Comparison of ENCODE assay signal across 29 cellular contexts in genomic region chr13:113537909-113538688, GRCh38. TPM values are rescaled to one million over a fixed set of nuclear protein-coding genes. Genes with fewer than 3 reads are reported as not detected.
DNase-seq lines count a peak whose midpoint lies in the region; ATAC-seq and TF ChIP-seq lines count a peak whose summit lies in the region.
"Had no signal": no experiment of that assay in that cellular context is flagged by ENCODE, and none has a peak within 500 bp of the region (broad histone marks: within the 10 kb centered on the region; RNA-seq: fewer than 3 reads in every experiment).

No MANE protein-coding gene starts in this region.

- peak overlapping the region in 2 of 3 donors; percentile 53 to 62 for H3K27ac Mint-ChIP-seq in CD4-positive, CD25-positive, alpha-beta regulatory T cell
- H3K27ac Mint-ChIP-seq: activated naive CD8-positive, alpha-beta T cell treated with anti-CD3 and anti-CD28 coated beads, Interleukin-2, amount 50 U/mL, for 24 hours; activated T-cell treated with anti-CD3 and anti-CD28 coated beads, Interleukin-2, amount 50 U/mL, for 72 hours; stimulated activated effector memory CD8-positive, alpha-beta T cell treated with anti-CD3 and anti-CD28 coated beads, Interleukin-12 subunit alpha, Interleukin-12 subunit beta, amount 100 ng/mL, for 72 hours had no signal

- peaks cover 0 to 2% (median 0%) of the 10 kb centered on the region in 4 donors for H3K4me1 Mint-ChIP-seq in CD4-positive, CD25-positive, alpha-beta regulatory T cell
- H3K4me1 Mint-ChIP-seq: activated naive CD8-positive, alpha-beta T cell treated with anti-CD3 and anti-CD28 coated beads, Interleukin-2, amount 50 U/mL, for 24 hours; stimulated activated effector memory CD8-positive, alpha-beta T cell treated with anti-CD3 and anti-CD28 coated beads, Interleukin-12 subunit alpha, Interleukin-12 subunit beta, amount 100 ng/mL, for 72 hours had no signal

- H3K36me3 ChIP-seq in CD4-positive, CD25-positive, alpha-beta regulatory T cell (ENCODE audit: control insufficient read depth, insufficient read depth, low read length) = peaks cover 16% of the 10 kb centered on the region
- peaks cover 40% of the 10 kb centered on the region for H3K36me3 ChIP-seq in RWPE2 (ENCODE audit: low read depth)

- no peak for ATAC-seq in CD4-positive, CD25-positive, alpha-beta regulatory T cell (ENCODE audit: low read depth in 2 of 2)
- ATAC-seq in RWPE2 (ENCODE audit: low read depth) = no peak; the same call in 2 of the 3 replicates
- ATAC-seq in sciatic nerve = no peak
- ATAC-seq in GM19324 (IDR thresholded peaks at IDR 0.05; ENCODE audit: low FRiP score, unreplicated experiment) = no peak
- ATAC-seq: activated CD4-positive, CD25-positive, alpha-beta regulatory T cell treated with anti-CD3 and anti-CD28 coated beads, Interleukin-2, amount 50 U/mL, for 24 hours; activated naive CD8-positive, alpha-beta T cell treated with anti-CD3 and anti-CD28 coated beads, Interleukin-2, amount 50 U/mL, for 24 hours; activated T-cell treated with anti-CD3 and anti-CD28 coated beads, Interleukin-2, amount 50 U/mL, for 72 hours; esophagus mucosa; naive thymus-derived CD4-positive, alpha-beta T cell; psoas muscle; stimulated activated effector memory CD8-positive, alpha-beta T cell treated with anti-CD3 and anti-CD28 coated beads, Interleukin-12 subunit alpha, Interleukin-12 subunit beta, amount 100 ng/mL, for 72 hours had no signal

- H3K4me3 ChIP-seq in CD4-positive, CD25-positive, alpha-beta regulatory T cell (ENCODE audit: low read depth, low read length) = no peak overlapping the region
- no peak overlapping the region for H3K4me3 ChIP-seq in RWPE2 (ENCODE audit: severe bottlenecking)
- H3K4me3 ChIP-seq: HAP-1, left ventricle myocardium inferior, psoas muscle had no signal

- no peaks in the 10 kb centered on the region for H3K27me3 ChIP-seq in CD4-positive, CD25-positive, alpha-beta regulatory T cell (ENCODE audit: control insufficient read depth, insufficient read depth, low read length)
- H3K27me3 ChIP-seq in RWPE2 (ENCODE audit: insufficient read depth, poor library complexity, severe bottlenecking) = no peaks in the 10 kb centered on the region

- H3K27me3 Mint-ChIP-seq in CD4-positive, CD25-positive, alpha-beta regulatory T cell = no peaks in the 10 kb centered on the region
- H3K27me3 Mint-ChIP-seq: activated naive CD8-positive, alpha-beta T cell treated with anti-CD3 and anti-CD28 coated beads, Interleukin-2, amount 50 U/mL, for 24 hours; CD8-positive, alpha-beta memory T cell; naive thymus-derived CD4-positive, alpha-beta T cell had no signal

- peaks cover 0 to 6% (median 0%) of the 10 kb centered on the region in 7 donors for H3K9me3 Mint-ChIP-seq in CD4-positive, CD25-positive, alpha-beta regulatory T cell
- H3K9me3 Mint-ChIP-seq: activated naive CD8-positive, alpha-beta T cell treated with anti-CD3 and anti-CD28 coated beads, Interleukin-2, amount 50 U/mL, for 24 hours; stimulated activated effector memory CD8-positive, alpha-beta T cell treated with anti-CD3 and anti-CD28 coated beads, Interleukin-12 subunit alpha, Interleukin-12 subunit beta, amount 100 ng/mL, for 72 hours had no signal

- H3K4me1 ChIP-seq in CD4-positive, CD25-positive, alpha-beta regulatory T cell (ENCODE audit: control insufficient read depth, insufficient read depth, low read length, poor library complexity, severe bottlenecking) = no peaks in the 10 kb centered on the region
- H3K4me1 ChIP-seq in RWPE2 (ENCODE audit: insufficient read depth, poor library complexity, severe bottlenecking) = no peaks in the 10 kb centered on the region
- H3K4me1 ChIP-seq: HAP-1, psoas muscle had no signal

- H3K9me3 ChIP-seq in CD4-positive, CD25-positive, alpha-beta regulatory T cell (ENCODE audit: control insufficient read depth in 2 of 2, low read length in 2 of 2) = peaks cover 0 to 2% of the 10 kb centered on the region in 2 experiments
- no peaks in the 10 kb centered on the region for H3K9me3 ChIP-seq in RWPE2 (ENCODE audit: severe bottlenecking)
- H3K9me3 ChIP-seq: HAP-1, left ventricle myocardium inferior, psoas muscle had no signal

- peaks cover 45% of the 10 kb centered on the region for H3K36me3 Mint-ChIP-seq in CD4-positive, CD25-positive, alpha-beta regulatory T cell

- TF ChIP-seq CTCF in RWPE2 (IDR thresholded peaks at IDR 0.05; ENCODE audit: poor library complexity, severe bottlenecking) = no peak

- intact Hi-C loops in sciatic nerve (cut with DNase I) = no loop called here

- H3K27ac ChIP-seq in CD4-positive, CD25-positive, alpha-beta regulatory T cell (ENCODE audit: insufficient read depth, low read length, poor library complexity, severe bottlenecking) = no peak overlapping the region
- no peak overlapping the region for H3K27ac ChIP-seq in RWPE2 (ENCODE audit: poor library complexity, severe bottlenecking)
- H3K27ac ChIP-seq: left ventricle myocardium inferior, psoas muscle had no signal

- DNase-seq in CD4-positive, CD25-positive, alpha-beta regulatory T cell = no peak
- peak; percentile 18 for DNase-seq in RWPE2 (ENCODE audit: low spot score)
- peak; percentile 38 for DNase-seq in islet precursor cell
- peak; percentile 30 for DNase-seq in sciatic nerve (ENCODE audit: low spot score)
- DNase-seq in KG1 (lab: John Stamatoyannopoulos, UW) = no peak
- no peak for DNase-seq in NCI-H1930 (lab: John Stamatoyannopoulos, UW)
- no peak for DNase-seq in stimulated activated CD4-positive, alpha-beta T cell treated with anti-CD3 and anti-CD28 coated beads, Interleukin-2, amount 100 ng/mL, for 24 hours
- DNase-seq: activated CD4-positive, alpha-beta T cell treated with anti-CD3 and anti-CD28 coated beads, Interleukin-2, amount 50 U/mL, for 48 hours; activated naive CD8-positive, alpha-beta T cell treated with anti-CD3 and anti-CD28 coated beads, Interleukin-2, amount 50 U/mL, for 24 hours; activated T-cell treated with anti-CD3 and anti-CD28 coated beads, Interleukin-2, amount 50 U/mL, for 72 hours; AML-193; CD8-positive, alpha-beta memory T cell; glutamatergic neuron; Kasumi-1; left ventricle myocardium inferior; naive thymus-derived CD4-positive, alpha-beta T cell; NCI-H1436; NCI-H2081 treated with DMSO at 0.1 percent for 48 hours; NCI-H446; NCI-H774; occipital lobe; psoas muscle; stimulated activated CD4-positive, alpha-beta T cell treated with anti-CD3 and anti-CD28 coated beads, Interleukin-15, amount 100 ng/mL, for 24 hours; T-helper 1 cell had no signal

- no peak overlapping the region for H3K4me3 Mint-ChIP-seq in CD4-positive, CD25-positive, alpha-beta regulatory T cell
- H3K4me3 Mint-ChIP-seq: activated naive CD8-positive, alpha-beta T cell treated with anti-CD3 and anti-CD28 coated beads, Interleukin-2, amount 50 U/mL, for 24 hours; activated T-cell treated with anti-CD3 and anti-CD28 coated beads, Interleukin-2, amount 50 U/mL, for 72 hours; CD8-positive, alpha-beta memory T cell; naive thymus-derived CD4-positive, alpha-beta T cell; stimulated activated effector memory CD8-positive, alpha-beta T cell treated with anti-CD3 and anti-CD28 coated beads, Interleukin-12 subunit alpha, Interleukin-12 subunit beta, amount 100 ng/mL, for 72 hours had no signal

RNA-seq across cellular contexts. Expression of gene TFDP1, which starts 46.5 kb away (rescaled TPM):
- total RNA-seq in CD4-positive, CD25-positive, alpha-beta regulatory T cell = 31.1 TPM
- 10 to 100 TPM; 34.0 to 64.3 (median 49.2) TPM for polyA plus RNA-seq in CD4-positive, CD25-positive, alpha-beta regulatory T cell
- 36.1 TPM for total RNA-seq in sciatic nerve

RNA-seq across cellular contexts. Expression of gene DCUN1D2, which starts 47.6 kb away (rescaled TPM):
- 23.0 TPM for total RNA-seq in CD4-positive, CD25-positive, alpha-beta regulatory T cell
- 10 to 100 TPM in 1 of 4 donors, 1 to 10 TPM in 3; 6.8 to 10.2 (median 9.2) TPM for polyA plus RNA-seq in CD4-positive, CD25-positive, alpha-beta regulatory T cell
- 28.3 TPM for total RNA-seq in sciatic nerve

Comparison
In these comparisons a context has a peak if more than half of its experiments do, and no peak if none do; other contexts are left out.
1. DNase-seq: peak in RWPE2 (single experiment), islet precursor cell (single experiment) and sciatic nerve (single experiment); none in CD4-positive, CD25-positive, alpha-beta regulatory T cell (0 of 3), KG1 (single experiment), NCI-H1930 (0 of 2) and stimulated activated CD4-positive, alpha-beta T cell treated with anti-CD3 and anti-CD28 coated beads, Interleukin-2, amount 100 ng/mL, for 24 hours (0 of 2).